ENCODE assay signal across 17 cellular contexts in genomic region chr2:235007664-235008457, GRCh38. TPM values are rescaled to one million over a fixed set of nuclear protein-coding genes. Genes with fewer than 3 reads are reported as not detected.
DNase-seq lines count a peak whose midpoint lies in the region; ATAC-seq, FAIRE-seq and TF ChIP-seq lines count a peak whose summit lies in the region.
"Had no signal": no experiment of that assay in that cellular context is flagged by ENCODE, and none has a peak within 500 bp of the region (broad histone marks: within the 10 kb centered on the region; RNA-seq: fewer than 3 reads in every experiment).

No MANE protein-coding gene starts in this region.

- no peaks in the 10 kb centered on the region for H3K9me3 Mint-ChIP-seq in osteocyte (ENCODE audit: unreplicated experiment)
- H3K9me3 Mint-ChIP-seq: activated naive CD4-positive, alpha-beta T cell treated with anti-CD3 and anti-CD28 coated beads, Interleukin-2, amount 50 U/mL, for 72 hours; naive thymus-derived CD8-positive, alpha-beta T cell had no signal

- intact Hi-C loops in kidney (cut with DNase I), result no loop called here

- H3K36me3 Mint-ChIP-seq in osteocyte (ENCODE audit: unreplicated experiment), result peaks cover 7% of the 10 kb centered on the region
- H3K36me3 Mint-ChIP-seq: activated naive CD4-positive, alpha-beta T cell treated with anti-CD3 and anti-CD28 coated beads, Interleukin-2, amount 50 U/mL, for 72 hours; naive thymus-derived CD8-positive, alpha-beta T cell had no signal

- H3K27ac Mint-ChIP-seq in osteocyte (ENCODE audit: unreplicated experiment), result no peak overlapping the region
- H3K27ac Mint-ChIP-seq: IgD-negative memory B cell; naive thymus-derived CD8-positive, alpha-beta T cell had no signal

- H3K4me1 ChIP-seq in kidney (ENCODE audit: control insufficient read depth in 1 of 2, insufficient read depth in 1 of 2, low read depth in 1 of 2, low read length in 2 of 2), result peaks cover 13 to 31% of the 10 kb centered on the region in 2 donors

- H3K36me3 ChIP-seq in kidney (ENCODE audit: control insufficient read depth in 1 of 2, insufficient read depth in 2 of 2, low read length in 2 of 2), result no peaks in the 10 kb centered on the region

- no peak overlapping the region for H3K9ac ChIP-seq in kidney (ENCODE audit: low read length in 2 of 2)
- H3K9ac ChIP-seq: GM23248 had no signal

- peak overlapping the region; percentile 7 for H3K4me3 Mint-ChIP-seq in osteocyte (ENCODE audit: unreplicated experiment)
- H3K4me3 Mint-ChIP-seq: IgD-negative memory B cell; naive thymus-derived CD8-positive, alpha-beta T cell had no signal

- no peak for FAIRE-seq in kidney (lab: Jason Lieb, UNC)

- no peak for TF ChIP-seq CTCF in VCaP (conservative IDR thresholded peaks at IDR 0.05)
- no peak for TF ChIP-seq CTCF in kidney (IDR thresholded peaks at IDR 0.05; ENCODE audit: borderline replicate concordance, extremely low read depth, insufficient read depth)
- no peak for TF ChIP-seq CTCF in osteocyte (IDR thresholded peaks at IDR 0.05)

- ATAC-seq in HG02938 (IDR thresholded peaks at IDR 0.05; ENCODE audit: unreplicated experiment), result no peak
- ATAC-seq: activated CD4-positive, CD25-positive, alpha-beta regulatory T cell treated with anti-CD3 and anti-CD28 coated beads, Interleukin-2, amount 50 U/mL, for 24 hours; activated naive CD4-positive, alpha-beta T cell treated with anti-CD3 and anti-CD28 coated beads, Interleukin-2, amount 50 U/mL, for 72 hours; naive thymus-derived CD8-positive, alpha-beta T cell; right cardiac atrium had no signal

- peaks cover 55% of the 10 kb centered on the region for H3K4me1 Mint-ChIP-seq in osteocyte (ENCODE audit: unreplicated experiment)
- H3K4me1 Mint-ChIP-seq: IgD-negative memory B cell; naive thymus-derived CD8-positive, alpha-beta T cell had no signal

- no peaks in the 10 kb centered on the region for H3K9me3 ChIP-seq in kidney (ENCODE audit: control insufficient read depth in 1 of 2, low read length in 2 of 2)

- peak; percentile 42 for DNase-seq in COLO668 (lab: John Stamatoyannopoulos, UW; ENCODE audit: unreplicated experiment)
- peak; percentile 77 for DNase-seq in kidney
- no peak for DNase-seq in osteocyte (ENCODE audit: extremely low spot score, unreplicated experiment)
- DNase-seq in NCI-H446 (lab: John Stamatoyannopoulos, UW), result no peak
- DNase-seq in pons (ENCODE audit: low spot score), result no peak
- DNase-seq in dermis blood vessel endothelial cell, result no peak
- DNase-seq: ACHN; head of caudate nucleus; naive thymus-derived CD8-positive, alpha-beta T cell; stimulated activated CD4-positive, alpha-beta T cell treated with anti-CD3 and anti-CD28 coated beads, Interleukin-4, amount 100 ng/mL, for 24 hours had no signal

- H3K27ac ChIP-seq in VCaP (peak overlapping the region; percentile 89), kidney (ENCODE audit: low read depth in 2 of 2, low read length in 2 of 2) (peak overlapping the region; percentile 59 to 65)
- H3K27ac ChIP-seq: GM23248 had no signal

- H3K27me3 Mint-ChIP-seq in osteocyte (ENCODE audit: unreplicated experiment), result no peaks in the 10 kb centered on the region

- no peak overlapping the region for H3K4me3 ChIP-seq in kidney (ENCODE audit: low read length in 2 of 2)
- H3K4me3 ChIP-seq: GM23248 had no signal

RNA-seq across cellular contexts. Expression of gene SH3BP4, which starts 56.0 kb away (rescaled TPM):
- total RNA-seq in kidney (52.9 TPM), osteocyte (60.1 and 62.1 TPM in 2 replicates), dermis blood vessel endothelial cell (35.4 and 42.3 TPM in 2 replicates)
- 20.0 TPM for polyA plus RNA-seq in kidney (ENCODE audit: insufficient read depth, low read depth, low replicate concordance)
- polyA plus RNA-seq: naive thymus-derived CD8-positive, alpha-beta T cell had no signal

Comparison
In these comparisons a context has a peak if more than half of its experiments do, and no peak if none do; other contexts are left out.
1. DNase-seq: peak in COLO668 (single experiment) and kidney (single experiment); none in osteocyte (single experiment), NCI-H446 (0 of 2), pons (single experiment) and dermis blood vessel endothelial cell (single experiment).